ENCODE assay signal across 9 cellular contexts in the genomic region with DNA sequence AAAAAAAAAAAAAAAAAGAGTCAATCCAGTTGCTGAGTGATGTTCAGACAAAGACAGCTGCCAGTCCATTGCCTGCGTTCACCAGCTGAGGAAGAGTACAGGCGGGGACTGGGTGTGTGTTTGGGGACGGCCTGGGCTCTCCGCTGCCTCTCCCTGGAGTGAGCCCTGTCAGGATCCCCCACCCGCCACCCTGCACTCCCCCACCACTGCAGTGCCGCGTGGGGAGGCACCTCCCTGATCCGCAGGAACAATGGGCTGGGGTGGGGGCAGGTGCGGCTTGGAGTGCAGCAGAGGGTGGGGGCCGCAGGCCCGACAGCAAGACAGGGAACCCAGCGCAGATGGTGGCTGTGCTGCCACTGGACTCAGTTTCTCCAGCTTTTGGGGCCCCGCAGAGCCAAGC. TPM values are rescaled to one million over a fixed set of nuclear protein-coding genes. Genes with fewer than 3 reads are reported as not detected.
DNase-seq lines count a peak whose midpoint lies in the region; ATAC-seq and TF ChIP-seq lines count a peak whose summit lies in the region.
"Had no signal": no experiment of that assay in that cellular context is flagged by ENCODE, and none has a peak within 500 bp of the region (broad histone marks: within the 10 kb centered on the region; RNA-seq: fewer than 3 reads in every experiment).

No MANE protein-coding gene starts in this region.

- H3K9me3 ChIP-seq in heart left ventricle (peaks cover 0 to 5% (median 0%) of the 10 kb centered on the region in 12 donors), uterus (no peaks in the 10 kb centered on the region)
- H3K9me3 ChIP-seq: BLaER1 had no signal

- TF ChIP-seq POLR2A in heart left ventricle (IDR thresholded peaks at IDR 0.05), result no peak
- TF ChIP-seq POLR2A in uterus (IDR thresholded peaks at IDR 0.05), result no peak

- H3K4me3 ChIP-seq in heart left ventricle, result peak overlapping the region; percentile 65 to 93 (median 82)
- peak overlapping the region; percentile 70 for H3K4me3 ChIP-seq in fibroblast of villous mesenchyme (ENCODE audit: low read depth, low read length)
- peak overlapping the region; percentile 55 to 95 for H3K4me3 ChIP-seq in uterus

- DNase-seq in heart left ventricle, result no peak
- DNase-seq in Right ventricle myocardium superior, result no peak
- no peak for DNase-seq in fibroblast of villous mesenchyme (ENCODE audit: low read depth)
- peak in 45 of 56 donors; percentile 10 to 82 (median 48) for DNase-seq in nucleus accumbens (lab: John Stamatoyannopoulos, UW)
- no peak for DNase-seq in uterus
- no peak for DNase-seq in foreskin melanocyte
- DNase-seq in NCI-H1694 (lab: John Stamatoyannopoulos, UW), result no peak

- intact Hi-C loops in heart left ventricle (cut with DNase I) (loop anchor here in 7 of 10 donors (5.0 kb wide), 4 partner anchors 46 to 59 kb away; no protein-coding TSS in a partner anchor), Right ventricle myocardium superior (cut with DNase I) (no loop called here), uterus (cut with DNase I; ENCODE audit: low total_unique reads) (no loop called here)

- 25 to 35% (median 31%) methylated on average over 11 to 13 of the region's 13 CpGs for WGBS in heart left ventricle, 4 donors

- H3K4me1 ChIP-seq in heart left ventricle (peaks cover 0 to 24% (median 11%) of the 10 kb centered on the region in 12 donors), uterus (peaks cover 0 to 5% of the 10 kb centered on the region in 2 donors)

- H3K27me3 ChIP-seq in heart left ventricle (peaks cover 0 to 49% (median 2%) of the 10 kb centered on the region in 9 donors), uterus (no peaks in the 10 kb centered on the region)

- ATAC-seq in heart left ventricle (peak in 1 of 4 donors; percentile 6), Right ventricle myocardium superior (ENCODE audit: poor library complexity) (no peak), GM18519 (IDR thresholded peaks at IDR 0.05; ENCODE audit: low FRiP score, unreplicated experiment) (no peak)

- H3K36me3 ChIP-seq in heart left ventricle (no peaks in the 10 kb centered on the region), uterus (no peaks in the 10 kb centered on the region)
- H3K36me3 ChIP-seq: BLaER1 had no signal

- TF ChIP-seq CTCF in heart left ventricle (IDR thresholded peaks at IDR 0.05) (no peak), fibroblast of villous mesenchyme (IDR thresholded peaks at IDR 0.05; ENCODE audit: insufficient read depth, low read depth, low read length) (no peak), uterus (IDR thresholded peaks at IDR 0.05) (no peak)

- H3K27ac ChIP-seq in heart left ventricle (peak overlapping the region in 8 of 12 donors; percentile 54 to 97 (median 94)), uterus (peak overlapping the region; percentile 49 to 94)
- H3K27ac ChIP-seq: BLaER1 had no signal

RNA-seq across cellular contexts. Expression of gene HSPA12A, which starts 1.4 kb away (rescaled TPM):
- total RNA-seq in heart left ventricle, result 10 to 100 TPM; 11.0 to 17.0 (median 13.8) TPM
- 1 to 10 TPM; 4.7 to 9.0 TPM for polyA plus RNA-seq in heart left ventricle
- 15.9 TPM for total RNA-seq in Right ventricle myocardium superior
- total RNA-seq in fibroblast of villous mesenchyme, result 22.9 and 35.4 TPM in 2 replicates
- total RNA-seq in uterus, result 10 to 100 TPM in 2 of 4 donors, 1 to 10 TPM in 2; 4.9 to 32.0 (median 16.0) TPM

Comparison
In these comparisons a context has a peak if more than half of its experiments do, and no peak if none do; other contexts are left out.
1. intact Hi-C loops: an anchor here in heart left ventricle (5.0 kb wide); none called in Right ventricle myocardium superior and uterus.
2. DNase-seq: peak in nucleus accumbens (45 of 56); none in heart left ventricle (0 of 5), Right ventricle myocardium superior (single experiment), fibroblast of villous mesenchyme (single experiment), uterus (0 of 2), foreskin melanocyte (single experiment) and NCI-H1694 (single experiment).
3. Peak in every context shown above with its lines, with median percentiles within 50 percentile points of each other: H3K4me3 ChIP-seq.